9 cellular contexts compared by ENCODE assay signal in genomic region chr1:168082008-168082876, GRCh38. TPM values are rescaled to one million over a fixed set of nuclear protein-coding genes. Genes with fewer than 3 reads are reported as not detected.
DNase-seq lines count a peak whose midpoint lies in the region; ATAC-seq, FAIRE-seq and TF ChIP-seq lines count a peak whose summit lies in the region.
"Had no signal": no experiment of that assay in that cellular context is flagged by ENCODE, and none has a peak within 500 bp of the region (broad histone marks: within the 10 kb centered on the region; RNA-seq: fewer than 3 reads in every experiment).

No MANE protein-coding gene starts in this region.

- TF ChIP-seq CTCF in right atrium auricular region (IDR thresholded peaks at IDR 0.05): peak; percentile 85 to 93
- peak; percentile 66 to 87 (median 82) for TF ChIP-seq CTCF in sigmoid colon (IDR thresholded peaks at IDR 0.05)

- TF ChIP-seq EP300 in sigmoid colon (IDR thresholded peaks at IDR 0.05): no peak

- H3K36me3 ChIP-seq in right atrium auricular region: peaks cover under 1% of the 10 kb centered on the region
- H3K36me3 ChIP-seq in sigmoid colon: peaks cover 0 to 26% (median 2%) of the 10 kb centered on the region in 4 donors

- intact Hi-C loops in sigmoid colon (cut with DNase I): loop anchor here (5.0 to 10.0 kb wide), 2 partner anchors 145 to 367 kb away; partner anchors contain the start of genes DCAF6 and MPC2

- TF ChIP-seq POLR2A in sigmoid colon (IDR thresholded peaks at IDR 0.05): no peak

- no peak overlapping the region for H3K4me3 ChIP-seq in right atrium auricular region
- no peak overlapping the region for H3K4me3 ChIP-seq in sigmoid colon

- ATAC-seq in HG02938 (IDR thresholded peaks at IDR 0.05; ENCODE audit: unreplicated experiment): peak; percentile 78

- FAIRE-seq in GM18507 (lab: Jason Lieb, UNC): peak; percentile 82
- FAIRE-seq: G401.6 had no signal

- DNase-seq in 8988T: peak; percentile 64
- peak; percentile 46 for DNase-seq in GM18507 (ENCODE audit: extremely low spot score, insufficient read length, low read depth)
- DNase-seq in NCI-H146 treated with DMSO at 0.1 percent for 48 hours (lab: John Stamatoyannopoulos, UW; ENCODE audit: unreplicated experiment): peak; percentile 40
- peak in 4 of 5 donors; percentile 37 to 64 (median 45) for DNase-seq in T-helper 1 cell
- peak; percentile 71 for DNase-seq in amniotic epithelial cell (ENCODE audit: low read depth)
- peak; percentile 86 for DNase-seq in right atrium auricular region (ENCODE audit: low spot score)
- peak; percentile 83 for DNase-seq in sigmoid colon

- H3K9me3 ChIP-seq in right atrium auricular region: no peaks in the 10 kb centered on the region
- no peaks in the 10 kb centered on the region for H3K9me3 ChIP-seq in sigmoid colon

- H3K4me1 ChIP-seq in right atrium auricular region (peaks cover 0 to 50% of the 10 kb centered on the region in 2 donors), sigmoid colon (peaks cover 0 to 46% (median 24%) of the 10 kb centered on the region in 4 donors)

- WGBS in sigmoid colon, 2 donors: 51 to 55% methylated on average over 8 of the region's 8 CpGs

- no peaks in the 10 kb centered on the region for H3K27me3 ChIP-seq in right atrium auricular region
- no peaks in the 10 kb centered on the region for H3K27me3 ChIP-seq in sigmoid colon

- peak overlapping the region; percentile 0 to 64 for H3K27ac ChIP-seq in right atrium auricular region
- H3K27ac ChIP-seq in sigmoid colon: peak overlapping the region in 3 of 4 donors; percentile 11 to 80 (median 42)

RNA-seq across cellular contexts. Expression of gene GPR161, which starts 54.5 kb away (rescaled TPM):
- 1 to 10 TPM; 2.9 to 3.2 TPM for total RNA-seq in right atrium auricular region
- total RNA-seq in sigmoid colon: 10 to 100 TPM in 3 of 4 donors, 1 to 10 TPM in 1; 8.9 to 23.0 (median 14.1) TPM
- polyA plus RNA-seq in sigmoid colon: 1 to 10 TPM in 1 of 3 donors, under 1 TPM in 2; 0.60 to 2.7 (median 0.92) TPM
